In genomic region chr12:14243941-14244340, GRCh38 we compare ENCODE assay signal across 28 cellular contexts.
"Had no signal": no experiment of that assay in that cellular context is flagged by ENCODE, and none has a peak within 500 bp of the region (broad histone marks: within the 10 kb centered on the region; RNA-seq: fewer than 3 reads in every experiment).

No MANE protein-coding gene starts in this region.

- ATAC-seq: activated naive CD4-positive, alpha-beta T cell treated with anti-CD3 and anti-CD28 coated beads, Interleukin-2, amount 50 U/mL, for 72 hours; activated T-cell treated with anti-CD3 and anti-CD28 coated beads, Interleukin-2, amount 50 U/mL, for 72 hours; body of pancreas; gastrocnemius medialis; left cardiac atrium; left ventricle myocardium superior; pancreas; psoas muscle had no signal

- DNase-seq: activated CD4-positive, alpha-beta T cell treated with anti-CD3 and anti-CD28 coated beads for 4 hours; activated CD4-positive, alpha-beta T cell treated with anti-CD3 and anti-CD28 coated beads, Interleukin-2, amount 50 U/mL, for 4 hours; activated naive CD4-positive, alpha-beta T cell; activated T-cell treated with anti-CD3 and anti-CD28 coated beads for 4 hours; activated T-cell treated with anti-CD3 and anti-CD28 coated beads, Interleukin-2, amount 50 U/mL, for 72 hours; aorta; body of pancreas; effector CD8-positive, alpha-beta T cell; gastrocnemius medialis; glutamatergic neuron; islet precursor cell; left cardiac atrium; left ventricle myocardium superior; nephron progenitor cell; pancreas; psoas muscle; stimulated activated CD4-positive, alpha-beta T cell treated with anti-CD3 and anti-CD28 coated beads, Interleukin-1b, Interleukin-23, amount 100 ng/mL, for 48 hours; stimulated activated CD4-positive, alpha-beta T cell treated with anti-CD3 and anti-CD28 coated beads, Interleukin-4, amount 100 ng/mL, for 4 hours; stimulated activated CD8-positive, alpha-beta memory T cell treated with anti-CD3 and anti-CD28 coated beads, Interleukin-4, amount 100 ng/mL, for 48 hours; stimulated activated naive CD4-positive, alpha-beta T cell; T-helper 1 cell; transverse colon; uterus had no signal

- H3K36me3 ChIP-seq: gastrocnemius medialis, neutrophil, pancreas, transverse colon, uterus had no signal

- H3K9me3 ChIP-seq: body of pancreas, pancreas had no signal

- H3K4me2 ChIP-seq: smooth muscle cell had no signal

- H3K4me3 Mint-ChIP-seq: activated T-cell treated with anti-CD3 and anti-CD28 coated beads, Interleukin-2, amount 50 U/mL, for 72 hours; nephron progenitor cell; T-helper 2 cell treated with Interferon-gamma antibody and Interleukin-4, amounts not matched to agents 5 μg/mL and 100 μg/mL, for 36 hours had no signal

- H3K27ac Mint-ChIP-seq: activated naive CD4-positive, alpha-beta T cell treated with anti-CD3 and anti-CD28 coated beads, Interleukin-2, amount 50 U/mL, for 72 hours; activated T-cell treated with anti-CD3 and anti-CD28 coated beads, Interleukin-2, amount 50 U/mL, for 72 hours; nephron progenitor cell; T-helper 2 cell treated with Interferon-gamma antibody and Interleukin-4, amounts not matched to agents 5 μg/mL and 100 μg/mL, for 36 hours had no signal

- H3K4me3 ChIP-seq: body of pancreas, gastrocnemius medialis, pancreas, psoas muscle, smooth muscle cell, transverse colon, uterus had no signal

- H3K27ac ChIP-seq: body of pancreas, epithelial cell of prostate, gastrocnemius medialis, neutrophil, pancreas, psoas muscle, transverse colon, uterus had no signal

- H3K27me3 ChIP-seq: body of pancreas, gastrocnemius medialis, neutrophil, pancreas, transverse colon, uterus had no signal

- H3K4me1 ChIP-seq: gastrocnemius medialis, uterus had no signal
